1 cellular context compared by ENCODE assay signal in the genomic region with DNA sequence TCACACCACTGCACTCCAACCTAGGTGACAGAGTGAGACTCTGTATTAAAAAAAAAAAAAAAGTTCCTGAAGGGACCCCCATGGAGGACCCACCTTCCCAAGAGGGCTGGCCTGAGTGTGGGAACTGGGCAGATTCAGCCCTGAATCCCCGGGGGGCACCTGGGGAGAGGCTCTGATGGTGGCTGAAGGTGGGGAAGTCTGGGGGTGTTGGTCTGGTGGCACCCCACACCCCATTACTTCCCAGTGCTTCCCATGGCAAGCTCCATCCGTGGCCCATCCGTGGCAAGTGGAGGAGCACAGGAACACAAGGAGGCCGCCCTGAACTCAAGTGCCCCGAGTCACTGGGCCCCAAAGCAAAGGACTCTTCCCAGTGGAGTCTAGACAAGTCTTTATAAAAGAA.
TF ChIP-seq lines count a peak whose summit lies in the region.

No MANE protein-coding gene starts in this region.

TF ChIP-seq in GM23338, 12 proteins besides CTCF, POLR2A, EP300 and RAD21:
- TF ChIP-seq ZNF331 (CRISPR knock-in tag; IDR thresholded peaks at IDR 0.05; ENCODE audit: low read depth) = no peak
- TF ChIP-seq STAT1 (IDR thresholded peaks at IDR 0.05; ENCODE audit: unreplicated experiment) = no peak
- TF ChIP-seq JUNB (IDR thresholded peaks at IDR 0.05; ENCODE audit: unreplicated experiment) = no peak
- TF ChIP-seq ZNF114 (CRISPR knock-in tag; IDR thresholded peaks at IDR 0.05) = no peak
- TF ChIP-seq, protein P1, sequence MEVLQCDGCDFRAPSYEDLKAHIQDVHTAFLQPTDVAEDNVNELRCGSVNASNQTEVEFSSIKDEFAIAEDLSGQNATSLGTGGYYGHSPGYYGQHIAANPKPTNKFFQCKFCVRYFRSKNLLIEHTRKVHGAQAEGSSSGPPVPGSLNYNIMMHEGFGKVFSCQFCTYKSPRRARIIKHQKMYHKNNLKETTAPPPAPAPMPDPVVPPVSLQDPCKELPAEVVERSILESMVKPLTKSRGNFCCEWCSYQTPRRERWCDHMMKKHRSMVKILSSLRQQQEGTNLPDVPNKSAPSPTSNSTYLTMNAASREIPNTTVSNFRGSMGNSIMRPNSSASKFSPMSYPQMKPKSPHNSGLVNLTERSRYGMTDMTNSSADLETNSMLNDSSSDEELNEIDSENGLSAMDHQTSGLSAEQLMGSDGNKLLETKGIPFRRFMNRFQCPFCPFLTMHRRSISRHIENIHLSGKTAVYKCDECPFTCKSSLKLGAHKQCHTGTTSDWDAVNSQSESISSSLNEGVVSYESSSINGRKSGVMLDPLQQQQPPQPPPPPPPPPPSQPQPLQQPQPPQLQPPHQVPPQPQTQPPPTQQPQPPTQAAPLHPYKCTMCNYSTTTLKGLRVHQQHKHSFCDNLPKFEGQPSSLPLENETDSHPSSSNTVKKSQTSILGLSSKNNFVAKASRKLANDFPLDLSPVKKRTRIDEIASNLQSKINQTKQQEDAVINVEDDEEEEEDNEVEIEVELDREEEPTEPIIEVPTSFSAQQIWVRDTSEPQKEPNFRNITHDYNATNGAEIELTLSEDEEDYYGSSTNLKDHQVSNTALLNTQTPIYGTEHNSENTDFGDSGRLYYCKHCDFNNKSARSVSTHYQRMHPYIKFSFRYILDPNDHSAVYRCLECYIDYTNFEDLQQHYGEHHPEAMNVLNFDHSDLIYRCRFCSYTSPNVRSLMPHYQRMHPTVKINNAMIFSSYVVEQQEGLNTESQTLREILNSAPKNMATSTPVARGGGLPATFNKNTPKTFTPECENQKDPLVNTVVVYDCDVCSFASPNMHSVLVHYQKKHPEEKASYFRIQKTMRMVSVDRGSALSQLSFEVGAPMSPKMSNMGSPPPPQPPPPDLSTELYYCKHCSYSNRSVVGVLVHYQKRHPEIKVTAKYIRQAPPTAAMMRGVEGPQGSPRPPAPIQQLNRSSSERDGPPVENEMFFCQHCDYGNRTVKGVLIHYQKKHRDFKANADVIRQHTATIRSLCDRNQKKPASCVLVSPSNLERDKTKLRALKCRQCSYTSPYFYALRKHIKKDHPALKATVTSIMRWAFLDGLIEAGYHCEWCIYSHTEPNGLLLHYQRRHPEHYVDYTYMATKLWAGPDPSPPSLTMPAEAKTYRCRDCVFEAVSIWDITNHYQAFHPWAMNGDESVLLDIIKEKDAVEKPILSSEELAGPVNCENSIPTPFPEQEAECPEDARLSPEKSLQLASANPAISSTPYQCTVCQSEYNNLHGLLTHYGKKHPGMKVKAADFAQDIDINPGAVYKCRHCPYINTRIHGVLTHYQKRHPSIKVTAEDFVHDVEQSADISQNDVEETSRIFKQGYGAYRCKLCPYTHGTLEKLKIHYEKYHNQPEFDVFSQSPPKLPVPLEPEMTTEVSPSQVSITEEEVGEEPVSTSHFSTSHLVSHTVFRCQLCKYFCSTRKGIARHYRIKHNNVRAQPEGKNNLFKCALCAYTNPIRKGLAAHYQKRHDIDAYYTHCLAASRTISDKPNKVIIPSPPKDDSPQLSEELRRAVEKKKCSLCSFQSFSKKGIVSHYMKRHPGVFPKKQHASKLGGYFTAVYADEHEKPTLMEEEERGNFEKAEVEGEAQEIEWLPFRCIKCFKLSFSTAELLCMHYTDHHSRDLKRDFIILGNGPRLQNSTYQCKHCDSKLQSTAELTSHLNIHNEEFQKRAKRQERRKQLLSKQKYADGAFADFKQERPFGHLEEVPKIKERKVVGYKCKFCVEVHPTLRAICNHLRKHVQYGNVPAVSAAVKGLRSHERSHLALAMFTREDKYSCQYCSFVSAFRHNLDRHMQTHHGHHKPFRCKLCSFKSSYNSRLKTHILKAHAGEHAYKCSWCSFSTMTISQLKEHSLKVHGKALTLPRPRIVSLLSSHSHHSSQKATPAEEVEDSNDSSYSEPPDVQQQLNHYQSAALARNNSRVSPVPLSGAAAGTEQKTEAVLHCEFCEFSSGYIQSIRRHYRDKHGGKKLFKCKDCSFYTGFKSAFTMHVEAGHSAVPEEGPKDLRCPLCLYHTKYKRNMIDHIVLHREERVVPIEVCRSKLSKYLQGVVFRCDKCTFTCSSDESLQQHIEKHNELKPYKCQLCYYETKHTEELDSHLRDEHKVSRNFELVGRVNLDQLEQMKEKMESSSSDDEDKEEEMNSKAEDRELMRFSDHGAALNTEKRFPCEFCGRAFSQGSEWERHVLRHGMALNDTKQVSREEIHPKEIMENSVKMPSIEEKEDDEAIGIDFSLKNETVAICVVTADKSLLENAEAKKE (CRISPR knock-in tag; IDR thresholded peaks at IDR 0.05) = no peak
- no peak for TF ChIP-seq POLR2AphosphoS5 (IDR thresholded peaks at IDR 0.05; ENCODE audit: low read depth)
- no peak for TF ChIP-seq EZH2phosphoT487 (IDR thresholded peaks at IDR 0.05; ENCODE audit: unreplicated experiment)
- no peak for TF ChIP-seq NANOG (IDR thresholded peaks at IDR 0.05; ENCODE audit: borderline replicate concordance)
- TF ChIP-seq EZH2 (IDR thresholded peaks at IDR 0.05; ENCODE audit: low read depth, unreplicated experiment) = no peak
- no peak for TF ChIP-seq CREB1 (CRISPR knock-in tag; IDR thresholded peaks at IDR 0.05; ENCODE audit: low read depth)
